ENCODE assay signal across 8 cellular contexts in the genomic region with DNA sequence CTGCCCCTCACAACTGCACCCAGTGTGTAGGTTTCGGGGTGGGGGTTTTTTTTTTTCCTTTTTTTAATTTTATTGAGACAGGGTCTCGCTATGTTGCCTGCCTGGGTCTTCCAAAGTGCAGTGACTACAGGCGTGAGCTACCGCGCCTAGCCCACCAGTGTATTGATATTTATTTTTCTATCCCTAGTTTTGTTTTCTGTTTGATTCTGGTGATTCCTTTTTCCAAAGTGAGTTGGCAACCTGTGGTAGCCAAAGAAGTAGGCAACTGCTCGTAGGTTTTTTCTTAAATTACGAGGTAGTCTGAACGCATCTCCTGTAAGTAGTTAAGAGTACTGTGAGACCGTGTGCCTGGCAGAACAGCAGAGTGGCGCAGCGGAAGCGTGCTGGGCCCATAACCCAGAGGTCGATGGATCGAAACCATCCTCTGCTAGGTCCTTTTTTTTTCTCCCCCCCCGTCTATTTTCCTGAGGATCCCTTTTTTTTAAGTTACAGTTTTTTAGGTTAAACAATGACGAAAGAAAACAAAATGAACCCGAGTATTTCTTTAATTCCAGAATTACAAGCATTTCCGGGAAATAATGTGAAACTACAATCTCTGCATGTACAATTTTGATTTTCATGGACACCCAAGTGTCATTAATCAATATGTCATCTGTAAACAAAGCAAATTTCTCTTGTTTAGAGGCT.
DNase-seq lines count a peak whose midpoint lies in the region; ATAC-seq and TF ChIP-seq lines count a peak whose summit lies in the region.

No MANE protein-coding gene starts in this region.

- peaks cover 19% of the 10 kb centered on the region for H3K36me3 Mint-ChIP-seq in activated CD4-positive, alpha-beta memory T cell treated with anti-CD3 and anti-CD28 coated beads, Interleukin-2, amount 10 ng/mL, durations not matched to agents 7 days and 5 days (ENCODE audit: low read depth)

- H3K36me3 ChIP-seq in mesenchymal stem cell (ENCODE audit: control insufficient read depth in 1 of 2, insufficient read depth in 2 of 2, low read depth in 1 of 2, low read length in 2 of 2) = peaks cover 0 to 2% of the 10 kb centered on the region in 2 experiments

- CTCF ChIA-PET in activated CD4-positive, alpha-beta memory T cell treated with anti-CD3 and anti-CD28 coated beads, Interleukin-2, amount 10 ng/mL, durations not matched to agents 7 days and 5 days (lab: Charles Lee) = interaction anchor here (1.6 to 4.4 kb wide), 4 partner anchors 13 to 69 kb away, joined by 3 to 66 read pairs (median 12); a partner anchor contains a TSS

- POLR2A ChIA-PET in activated CD4-positive, alpha-beta memory T cell treated with anti-CD3 and anti-CD28 coated beads, Interleukin-2, amount 10 ng/mL, durations not matched to agents 7 days and 5 days (lab: Charles Lee) = interaction anchor here (0.7 to 6.4 kb wide), 45 partner anchors 9 to 1607 kb away, joined by 3 to 698 read pairs (median 14); partner anchors contain the start of gene HMGN4

- peaks cover 4% of the 10 kb centered on the region for H3K27me3 Mint-ChIP-seq in activated CD4-positive, alpha-beta memory T cell treated with anti-CD3 and anti-CD28 coated beads, Interleukin-2, amount 10 ng/mL, durations not matched to agents 7 days and 5 days

- H4K91ac ChIP-seq in mesenchymal stem cell (ENCODE audit: low read length) = no peak overlapping the region

- H3K18ac ChIP-seq in mesenchymal stem cell (ENCODE audit: low read depth in 1 of 2, low read length in 2 of 2) = peak overlapping the region in 1 of 2 experiments; percentile 64

- H2BK15ac ChIP-seq in mesenchymal stem cell (ENCODE audit: low read depth, poor library complexity, severe bottlenecking) = no peak overlapping the region

- H3K14ac ChIP-seq in mesenchymal stem cell (ENCODE audit: low read length in 2 of 2) = no peak overlapping the region

- H3K4me3 Mint-ChIP-seq in activated CD4-positive, alpha-beta memory T cell treated with anti-CD3 and anti-CD28 coated beads, Interleukin-2, amount 10 ng/mL, durations not matched to agents 7 days and 5 days = peak overlapping the region; percentile 83

- peaks cover 13% of the 10 kb centered on the region for H3K9me3 Mint-ChIP-seq in activated CD4-positive, alpha-beta memory T cell treated with anti-CD3 and anti-CD28 coated beads, Interleukin-2, amount 10 ng/mL, durations not matched to agents 7 days and 5 days

- no peak overlapping the region for H3K23ac ChIP-seq in mesenchymal stem cell (ENCODE audit: low read length in 2 of 2)

- H3K27ac Mint-ChIP-seq in activated CD4-positive, alpha-beta memory T cell treated with anti-CD3 and anti-CD28 coated beads, Interleukin-2, amount 10 ng/mL, durations not matched to agents 7 days and 5 days = peak overlapping the region; percentile 96

- no peak overlapping the region for H2BK12ac ChIP-seq in mesenchymal stem cell (ENCODE audit: low read length in 2 of 2)

- WGBS in mesenchymal stem cell = 0% methylated on average over 9 of the region's 18 CpGs

- H3K27me3 ChIP-seq in mesenchymal stem cell (ENCODE audit: control insufficient read depth in 1 of 2, insufficient read depth in 1 of 2, low read length in 2 of 2) = no peaks in the 10 kb centered on the region

- H2AFZ ChIP-seq in mesenchymal stem cell (ENCODE audit: low read depth, low read length) = no peak overlapping the region

- no peak overlapping the region for H2BK5ac ChIP-seq in mesenchymal stem cell (ENCODE audit: low read depth, low read length, poor library complexity, severe bottlenecking)

- H3K9ac ChIP-seq in mesenchymal stem cell (ENCODE audit: low read length) = peak overlapping the region; percentile 96

- H3K9me3 ChIP-seq in mesenchymal stem cell (ENCODE audit: control insufficient read depth, low read length) = no peaks in the 10 kb centered on the region

- no peak overlapping the region for H3K4ac ChIP-seq in mesenchymal stem cell (ENCODE audit: low read depth in 1 of 2, low read length in 2 of 2)

- no peak overlapping the region for H4K8ac ChIP-seq in mesenchymal stem cell (ENCODE audit: low read length)

- peak overlapping the region; percentile 76 for H3K4me2 ChIP-seq in mesenchymal stem cell (ENCODE audit: low read length, poor library complexity, severe bottlenecking)

- DNase-seq in AG10803 (ENCODE audit: low read depth) = peak; percentile 62
- DNase-seq in NCI-H82 (lab: John Stamatoyannopoulos, UW) = peak; percentile 78
- DNase-seq in activated CD4-positive, alpha-beta memory T cell treated with anti-CD3 and anti-CD28 coated beads, Interleukin-2, amount 10 ng/mL, durations not matched to agents 7 days and 5 days = peak; percentile 83
- peak; percentile 76 for DNase-seq in ecto neural progenitor cell (ENCODE audit: low spot score)
- DNase-seq in mesenchymal stem cell = peak; percentile 77
- DNase-seq in stimulated activated CD8-positive, alpha-beta memory T cell treated with anti-CD3 and anti-CD28 coated beads, Interleukin-15, amount 100 ng/mL, for 4 hours (ENCODE audit: low read depth in 2 of 2) = peak; percentile 46 to 51

- peaks cover 6% of the 10 kb centered on the region for H3K4me1 ChIP-seq in mesenchymal stem cell (ENCODE audit: control insufficient read depth, insufficient read depth, low read depth, low read length)

- H3K4me3 ChIP-seq in AG10803 (ENCODE audit: low read length) (peak overlapping the region; percentile 95), mesenchymal stem cell (ENCODE audit: insufficient read depth in 1 of 2, low read depth in 1 of 2, low read length in 2 of 2) (peak overlapping the region; percentile 40 to 92)

- H3K4me1 Mint-ChIP-seq in activated CD4-positive, alpha-beta memory T cell treated with anti-CD3 and anti-CD28 coated beads, Interleukin-2, amount 10 ng/mL, durations not matched to agents 7 days and 5 days = peaks cover 32% of the 10 kb centered on the region

- no peak for TF ChIP-seq CTCF in AG10803 (conservative IDR thresholded peaks at IDR 0.05; ENCODE audit: low read length)

- H3K79me1 ChIP-seq in mesenchymal stem cell (replicated peaks; ENCODE audit: low read length, poor library complexity, severe bottlenecking) = peaks cover 7% of the 10 kb centered on the region

- no peak overlapping the region for H2AK5ac ChIP-seq in mesenchymal stem cell (ENCODE audit: low read length, severe bottlenecking)

- no peak overlapping the region for H2BK120ac ChIP-seq in mesenchymal stem cell (ENCODE audit: low read depth, low read length)

- H3K27ac ChIP-seq in mesenchymal stem cell (ENCODE audit: low read length, poor library complexity, severe bottlenecking) = peak overlapping the region; percentile 89

- peak; percentile 22 for ATAC-seq in HG02763 (IDR thresholded peaks at IDR 0.05; ENCODE audit: unreplicated experiment)
- ATAC-seq in GM21447 (IDR thresholded peaks at IDR 0.05; ENCODE audit: unreplicated experiment) = no peak
